In genomic region chr2:58045580-58046334, GRCh38 we compare ENCODE assay signal across 8 cellular contexts. TPM values are rescaled to one million over a fixed set of nuclear protein-coding genes. Genes with fewer than 3 reads are reported as not detected.
A peak's percentile ranks its signal among the peaks of the same experiment; 100 is the strongest.
DNase-seq lines count a peak whose midpoint lies in the region; ATAC-seq, FAIRE-seq and TF ChIP-seq lines count a peak whose summit lies in the region.

No MANE protein-coding gene starts in this region.

- H3K4me3 ChIP-seq in CD8-positive, alpha-beta T cell (ENCODE audit: low read depth, low read length): peak overlapping the region; percentile 86
- peak overlapping the region; percentile 74 to 86 for H3K4me3 ChIP-seq in Panc1 (ENCODE audit: low read depth in 2 of 2, low read length in 2 of 2)
- H3K4me3 ChIP-seq in endothelial cell of umbilical vein (replicated peaks in 1 of 3; ENCODE audit: insufficient read depth in 1 of 3, low read depth in 1 of 3, low read length in 3 of 3): peak overlapping the region; percentile 60 to 74 (median 68)
- H3K4me3 ChIP-seq in osteoblast (ENCODE audit: insufficient read depth, low read length): peak overlapping the region; percentile 83

- no peaks in the 10 kb centered on the region for H3K27me3 ChIP-seq in CD8-positive, alpha-beta T cell (ENCODE audit: insufficient read depth, low read length)
- H3K27me3 ChIP-seq in Panc1 (ENCODE audit: control insufficient read depth, insufficient read depth, low read length): no peaks in the 10 kb centered on the region
- no peaks in the 10 kb centered on the region for H3K27me3 ChIP-seq in endothelial cell of umbilical vein (ENCODE audit: control insufficient read depth in 2 of 2, insufficient read depth in 2 of 2, low read length in 2 of 2)
- H3K27me3 ChIP-seq in osteoblast (ENCODE audit: insufficient read depth, low read length): no peaks in the 10 kb centered on the region

- H3K27ac Mint-ChIP-seq in CD8-positive, alpha-beta T cell: peak overlapping the region; percentile 96

- CTCF ChIA-PET in CD8-positive, alpha-beta T cell (lab: Charles Lee): interaction anchor here (0.8 kb wide), 1 partner anchor 195 kb away, joined by 3 read pairs; the partner anchor contains the start of gene FANCL
- CTCF ChIA-PET in Panc1 (lab: Charles Lee): no interaction called here
- CTCF ChIA-PET in endothelial cell of umbilical vein (lab: Charles Lee): interaction anchor here (0.7 to 1.9 kb wide), 9 partner anchors 8 to 195 kb away, joined by 3 to 7 read pairs (median 3); partner anchors contain the start of gene FANCL

- peak overlapping the region; percentile 95 for H3K9ac ChIP-seq in endothelial cell of umbilical vein (replicated peaks; ENCODE audit: extremely low read depth, insufficient read depth, low read length)

- peak overlapping the region; percentile 82 for H3K27ac ChIP-seq in CD8-positive, alpha-beta T cell (ENCODE audit: low read depth, low read length)
- H3K27ac ChIP-seq in Panc1 (ENCODE audit: low read length): peak overlapping the region; percentile 98
- peak overlapping the region; percentile 97 for H3K27ac ChIP-seq in endothelial cell of umbilical vein (ENCODE audit: insufficient read depth, low read depth, low read length)
- peak overlapping the region; percentile 78 for H3K27ac ChIP-seq in osteoblast (ENCODE audit: low read depth, low read length)

- intact Hi-C loops in CD8-positive, alpha-beta T cell (cut with DNase I, micrococcal nuclease): loop anchor here in 1 of 2 experiments (1.0 to 5.0 kb wide), 3 partner anchors 21 to 1842 kb away; partner anchors contain the start of gene FANCL
- intact Hi-C loops in Panc1 (cut with micrococcal nuclease; ENCODE audit: unreplicated experiment) (no loop called here), endothelial cell of umbilical vein (cut with micrococcal nuclease) (loop anchor here (1.0 to 10.0 kb wide), 5 partner anchors 13 to 589 kb away; no protein-coding TSS in a partner anchor)

- dilution Hi-C loops in endothelial cell of umbilical vein (cut with MboI; ENCODE audit: extremely low pct_ligation_motif_present, low sequenced_read_pairs): no loop called here

- POLR2A ChIA-PET in CD8-positive, alpha-beta T cell (lab: Charles Lee): interaction anchor here (0.8 to 1.4 kb wide), 6 partner anchors 9 to 22 kb away, joined by 3 to 6 read pairs (median 4); no protein-coding TSS in a partner anchor
- POLR2A ChIA-PET in Panc1 (lab: Charles Lee): no interaction called here
- POLR2A ChIA-PET in endothelial cell of umbilical vein (lab: Charles Lee): interaction anchor here (1.0 kb wide), 1 partner anchor 170 kb away, joined by 5 read pairs; no protein-coding TSS in a partner anchor

- H3K79me2 ChIP-seq in endothelial cell of umbilical vein (ENCODE audit: control insufficient read depth, insufficient read depth, low read length) (peaks cover 33% of the 10 kb centered on the region), osteoblast (ENCODE audit: insufficient read depth, low read length) (peaks cover 17% of the 10 kb centered on the region)

- H3K4me2 ChIP-seq in endothelial cell of umbilical vein (ENCODE audit: insufficient read depth, low read length): peak overlapping the region; percentile 100
- peak overlapping the region; percentile 91 for H3K4me2 ChIP-seq in osteoblast (ENCODE audit: insufficient read depth, low read length)

- no peaks in the 10 kb centered on the region for H3K36me3 ChIP-seq in CD8-positive, alpha-beta T cell (ENCODE audit: insufficient read depth, low read length)
- H3K36me3 ChIP-seq in Panc1 (ENCODE audit: control insufficient read depth, insufficient read depth, low read length) (peaks cover 11% of the 10 kb centered on the region; the same call in 1 of the 2 replicates), endothelial cell of umbilical vein (ENCODE audit: control insufficient read depth in 2 of 2, extremely low read depth in 1 of 2, insufficient read depth in 2 of 2, low read length in 2 of 2) (peaks cover 0 to 2% of the 10 kb centered on the region in 2 experiments), osteoblast (ENCODE audit: insufficient read depth, low read length) (no peaks in the 10 kb centered on the region)

- TF ChIP-seq CTCF in CD8-positive, alpha-beta T cell (IDR thresholded peaks at IDR 0.05): no peak
- TF ChIP-seq CTCF in Panc1 (IDR thresholded peaks at IDR 0.05): no peak
- TF ChIP-seq CTCF in endothelial cell of umbilical vein (IDR thresholded peaks at IDR 0.05; ENCODE audit: extremely low read depth in 1 of 2, insufficient read depth in 1 of 2, low read depth in 1 of 2, low read length in 2 of 2): no peak
- TF ChIP-seq CTCF in osteoblast (IDR thresholded peaks at IDR 0.05; ENCODE audit: extremely low read depth, low read depth, low read length): no peak

- H3K4me1 Mint-ChIP-seq in CD8-positive, alpha-beta T cell (ENCODE audit: low read depth): peaks cover 51% of the 10 kb centered on the region

- peaks cover 5% of the 10 kb centered on the region for H3K36me3 Mint-ChIP-seq in CD8-positive, alpha-beta T cell

- H4K20me1 ChIP-seq in endothelial cell of umbilical vein (replicated peaks; ENCODE audit: control insufficient read depth, extremely low read depth, insufficient read depth, low read length): no peaks in the 10 kb centered on the region
- H4K20me1 ChIP-seq in osteoblast (ENCODE audit: insufficient read depth, low read length): no peaks in the 10 kb centered on the region

- no peak for ATAC-seq in CD8-positive, alpha-beta T cell
- no peak for ATAC-seq in Panc1

- TF ChIP-seq POLR2A in endothelial cell of umbilical vein (IDR thresholded peaks at IDR 0.05; ENCODE audit: low read depth, low read length): no peak

- no peaks in the 10 kb centered on the region for H3K27me3 Mint-ChIP-seq in CD8-positive, alpha-beta T cell (ENCODE audit: low read depth)

- DNase-seq in CD8-positive, alpha-beta T cell: no peak
- DNase-seq in Panc1 (ENCODE audit: low read depth, low spot score): no peak
- no peak for DNase-seq in endothelial cell of umbilical vein (ENCODE audit: low read depth, low spot score)
- no peak for DNase-seq in osteoblast (ENCODE audit: insufficient read length, low spot score, missing footprints)
- no peak for DNase-seq in islet precursor cell
- DNase-seq in NCI-H2171 (lab: John Stamatoyannopoulos, UW): no peak
- DNase-seq in middle frontal gyrus (ENCODE audit: extremely low spot score, low spot score): no peak
- no peak for DNase-seq in LoVo (ENCODE audit: low spot score)

- FAIRE-seq in endothelial cell of umbilical vein (lab: Jason Lieb, UNC): no peak

- H2AFZ ChIP-seq in endothelial cell of umbilical vein (ENCODE audit: low read depth, low read length): peak overlapping the region; percentile 99
- H2AFZ ChIP-seq in osteoblast (ENCODE audit: low read length): peak overlapping the region; percentile 98

- H3K4me1 ChIP-seq in CD8-positive, alpha-beta T cell (ENCODE audit: insufficient read depth, low read length): peaks cover 18% of the 10 kb centered on the region
- peaks cover 6% of the 10 kb centered on the region; the same call in 1 of the 2 replicates for H3K4me1 ChIP-seq in Panc1 (ENCODE audit: control insufficient read depth, insufficient read depth, low read length)
- peaks cover 47% of the 10 kb centered on the region for H3K4me1 ChIP-seq in endothelial cell of umbilical vein (ENCODE audit: control insufficient read depth, extremely low read depth, insufficient read depth, low read length)
- peaks cover 16% of the 10 kb centered on the region for H3K4me1 ChIP-seq in osteoblast (ENCODE audit: insufficient read depth, low read length)

- no peaks in the 10 kb centered on the region for H3K9me1 ChIP-seq in endothelial cell of umbilical vein (replicated peaks; ENCODE audit: control insufficient read depth, extremely low read depth, insufficient read depth, low read length)

- in situ Hi-C loops in Panc1 (cut with HindIII; ENCODE audit: low pct_unique_long_range_greater_than_20kb, low sequenced_read_pairs): no loop called here

- no peaks in the 10 kb centered on the region for H3K9me3 Mint-ChIP-seq in CD8-positive, alpha-beta T cell

- peak overlapping the region; percentile 90 for H3K4me3 Mint-ChIP-seq in CD8-positive, alpha-beta T cell

- BruUV-seq in Panc1 (replicated peaks; lab: Mats Ljungman, UMichigan): no TSS peak
- BruUV-seq in endothelial cell of umbilical vein (replicated peaks; lab: Mats Ljungman, UMichigan): no TSS peak

- no peaks in the 10 kb centered on the region for H3K9me3 ChIP-seq in CD8-positive, alpha-beta T cell (ENCODE audit: low read length)
- H3K9me3 ChIP-seq in Panc1 (ENCODE audit: control insufficient read depth, insufficient read depth, low read depth, low read length) (no peaks in the 10 kb centered on the region), endothelial cell of umbilical vein (replicated peaks; ENCODE audit: control insufficient read depth, insufficient read depth, low read length) (no peaks in the 10 kb centered on the region), osteoblast (ENCODE audit: low read depth, low read length) (no peaks in the 10 kb centered on the region)

TF ChIP-seq in endothelial cell of umbilical vein, 7 proteins besides CTCF, POLR2A, EP300 and RAD21:
- TF ChIP-seq EZH2 (IDR thresholded peaks at IDR 0.05; ENCODE audit: borderline replicate concordance, low read depth, low read length, severe bottlenecking): no peak
- no peak for TF ChIP-seq FOS (IDR thresholded peaks at IDR 0.05; ENCODE audit: borderline replicate concordance, insufficient read depth, low read length)
- TF ChIP-seq JUN (IDR thresholded peaks at IDR 0.05; ENCODE audit: borderline replicate concordance, insufficient read depth, insufficient read length, low read depth): no peak
- TF ChIP-seq GATA2 (IDR thresholded peaks at IDR 0.05; ENCODE audit: insufficient read depth, insufficient read length, low read depth, low read length): no peak
- no peak for TF ChIP-seq POLR2AphosphoS5 (IDR thresholded peaks at IDR 0.05; ENCODE audit: insufficient read depth, low read depth, low read length)
- no peak for TF ChIP-seq MYC (IDR thresholded peaks at IDR 0.05; ENCODE audit: low read depth, low read length)
- TF ChIP-seq MAX (IDR thresholded peaks at IDR 0.05; ENCODE audit: insufficient read depth, insufficient read length): no peak
TF ChIP-seq in endothelial cell of umbilical vein: peak in this region for 0.

RNA-seq across cellular contexts. Expression of gene VRK2, which starts 0.8 kb away (rescaled TPM):
- total RNA-seq in CD8-positive, alpha-beta T cell: 10 to 100 TPM; 11.0 to 11.1 TPM
- total RNA-seq in Panc1 (2021; ENCODE audit: unreplicated experiment): 39.6 TPM
- 15.9 TPM for polyA plus RNA-seq in Panc1 (2012; ENCODE audit: insufficient read length)
- 35.2 and 42.0 TPM in 2 replicates for total RNA-seq in endothelial cell of umbilical vein
- 8.5 and 11.2 TPM in 2 replicates for polyA plus RNA-seq in endothelial cell of umbilical vein
- 22.4 and 27.6 TPM in 2 replicates for polyA plus RNA-seq in endothelial cell of umbilical vein (2011; cell fraction: cytosol; rRNA removed)
- polyA plus RNA-seq in endothelial cell of umbilical vein (2011; cell fraction: nucleus; rRNA removed): 24.0 and 30.0 TPM in 2 replicates
- polyA plus RNA-seq in endothelial cell of umbilical vein (2012): 34.0 and 59.5 TPM in 2 replicates
- 14.7 and 16.8 TPM in 2 replicates for polyA minus RNA-seq in endothelial cell of umbilical vein
- polyA minus RNA-seq in endothelial cell of umbilical vein (2011; cell fraction: cytosol; rRNA and poly(A)+ RNA removed): 12.0 TPM
- 17.2 and 20.8 TPM in 2 replicates for polyA minus RNA-seq in endothelial cell of umbilical vein (2011; cell fraction: nucleus; rRNA and poly(A)+ RNA removed)
- 22.1 and 25.0 TPM in 2 replicates for total RNA-seq in osteoblast
